8 cellular contexts compared by ENCODE assay signal in the genomic region with DNA sequence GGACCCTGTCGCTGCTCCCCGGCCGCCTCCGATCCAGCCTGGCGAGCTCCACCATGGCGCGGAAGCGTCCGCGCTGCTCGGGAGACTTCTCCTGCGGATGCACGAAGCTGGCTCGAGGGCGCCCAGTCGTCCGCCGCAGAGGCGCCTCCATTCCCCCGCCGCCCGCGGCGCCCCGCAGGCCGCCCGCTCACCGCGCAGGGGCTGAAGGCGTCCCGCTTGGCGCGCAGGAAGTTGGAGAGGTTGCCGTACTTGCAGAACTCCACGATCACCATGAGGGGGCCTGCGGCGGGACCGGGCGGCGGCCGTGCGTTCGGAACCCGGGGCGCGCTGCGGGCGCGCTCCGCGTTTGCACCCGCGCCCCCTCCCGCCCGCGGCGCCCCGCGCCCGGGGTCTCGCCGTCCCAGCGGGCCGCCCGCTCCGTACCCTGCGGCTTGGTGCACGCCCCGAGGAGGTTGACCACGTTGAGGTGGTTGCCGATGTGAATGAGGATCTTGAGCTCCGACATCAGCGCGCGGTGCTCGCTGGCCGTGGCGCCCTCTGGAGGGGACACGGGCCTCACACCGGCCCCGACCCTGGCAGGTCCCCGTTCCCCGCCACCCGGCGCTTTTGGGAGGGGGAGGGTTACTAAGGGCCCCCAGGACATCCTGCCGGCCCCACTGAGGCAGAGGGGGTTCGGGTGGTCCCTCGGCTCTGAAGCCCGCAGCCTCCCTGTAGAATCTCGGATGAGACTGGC. TPM values are rescaled to one million over a fixed set of nuclear protein-coding genes. Genes with fewer than 3 reads are reported as not detected.
DNase-seq lines count a peak whose midpoint lies in the region; ATAC-seq and TF ChIP-seq lines count a peak whose summit lies in the region.

No MANE protein-coding gene starts in this region.

- H3K4me1 Mint-ChIP-seq in activated T-cell treated with anti-CD3 and anti-CD28 coated beads, Interleukin-2, amount 50 U/mL, for 72 hours (ENCODE audit: low read depth), result peaks cover 5% of the 10 kb centered on the region

- no peak for TF ChIP-seq POLR2A in tibial nerve (IDR thresholded peaks at IDR 0.05)

- no peaks in the 10 kb centered on the region for H3K27me3 Mint-ChIP-seq in activated T-cell treated with anti-CD3 and anti-CD28 coated beads, Interleukin-2, amount 50 U/mL, for 72 hours (ENCODE audit: low read depth)

- no peaks in the 10 kb centered on the region for H3K4me1 ChIP-seq in BE2C
- H3K4me1 ChIP-seq in tibial nerve, result peaks cover 0 to 10% (median 0%) of the 10 kb centered on the region in 4 donors

- no peaks in the 10 kb centered on the region for H3K9me3 Mint-ChIP-seq in activated T-cell treated with anti-CD3 and anti-CD28 coated beads, Interleukin-2, amount 50 U/mL, for 72 hours

- WGBS in tibial nerve, 2 donors, result 23 to 28% methylated on average over 8 to 35 of the region's 90 CpGs

- H3K27ac Mint-ChIP-seq in activated T-cell treated with anti-CD3 and anti-CD28 coated beads, Interleukin-2, amount 50 U/mL, for 72 hours, result no peak overlapping the region

- no peaks in the 10 kb centered on the region for H3K9me3 ChIP-seq in BE2C
- no peaks in the 10 kb centered on the region for H3K9me3 ChIP-seq in iPS-18c (ENCODE audit: control insufficient read depth, insufficient read depth, low read length)
- no peaks in the 10 kb centered on the region for H3K9me3 ChIP-seq in tibial nerve

- H3K27me3 ChIP-seq in BE2C, result peaks cover 5% of the 10 kb centered on the region
- peaks cover 0 to 7% of the 10 kb centered on the region in 2 donors for H3K27me3 ChIP-seq in tibial nerve

- H3K27ac ChIP-seq in tibial nerve, result no peak overlapping the region

- no peaks in the 10 kb centered on the region for H3K36me3 Mint-ChIP-seq in activated T-cell treated with anti-CD3 and anti-CD28 coated beads, Interleukin-2, amount 50 U/mL, for 72 hours (ENCODE audit: insufficient read depth in 2 of 2)

- peak; percentile 78 to 82 for ATAC-seq in activated T-cell treated with anti-CD3 and anti-CD28 coated beads, Interleukin-2, amount 50 U/mL, for 72 hours (replicated peaks in 1 of 2)
- no peak for ATAC-seq in HG02588 (IDR thresholded peaks at IDR 0.05; ENCODE audit: unreplicated experiment)

- no peak for TF ChIP-seq EP300 in tibial nerve (IDR thresholded peaks at IDR 0.05)

- TF ChIP-seq CTCF in BE2C (IDR thresholded peaks at IDR 0.05; ENCODE audit: low read depth, low read length) (peak; percentile 53), LNCAP (IDR thresholded peaks at IDR 0.05) (peak; percentile 76), tibial nerve (IDR thresholded peaks at IDR 0.05) (no peak)

- H3K36me3 ChIP-seq in BE2C, result no peaks in the 10 kb centered on the region
- H3K36me3 ChIP-seq in tibial nerve, result no peaks in the 10 kb centered on the region

- H3K4me3 Mint-ChIP-seq in activated T-cell treated with anti-CD3 and anti-CD28 coated beads, Interleukin-2, amount 50 U/mL, for 72 hours, result peak overlapping the region in 1 of 2 donors; percentile 52

- DNase-seq in BE2C, result peak; percentile 75
- peak; percentile 37 to 57 for DNase-seq in activated T-cell treated with anti-CD3 and anti-CD28 coated beads, Interleukin-2, amount 50 U/mL, for 72 hours
- peak; percentile 4 for DNase-seq in stimulated activated CD8-positive, alpha-beta memory T cell treated with anti-CD3 and anti-CD28 coated beads, Interleukin-4, amount 100 ng/mL, for 24 hours (ENCODE audit: low read depth)
- no peak for DNase-seq in ureter (ENCODE audit: low spot score)
- DNase-seq in tibial nerve (ENCODE audit: low spot score in 2 of 2), result no peak

- H3K4me3 ChIP-seq in BE2C (ENCODE audit: low read depth, low read length), result peak overlapping the region; percentile 57
- H3K4me3 ChIP-seq in iPS-18c (ENCODE audit: insufficient read depth, low read depth, low read length), result peak overlapping the region; percentile 68
- H3K4me3 ChIP-seq in tibial nerve, result peak overlapping the region in 1 of 4 donors; percentile 23

RNA-seq across cellular contexts. Expression of a gene that starts 27.7 kb away (rescaled TPM):
- not detected for polyA plus RNA-seq in BE2C (2012; ENCODE audit: insufficient read depth, insufficient read length, low read depth)
- total RNA-seq in activated T-cell treated with anti-CD3 and anti-CD28 coated beads, Interleukin-2, amount 50 U/mL, for 72 hours, result not detected
- 1.4 TPM for total RNA-seq in ureter
- not detected for total RNA-seq in tibial nerve

RNA-seq across cellular contexts. Expression of a gene that starts 30.4 kb away (rescaled TPM):
- 4.0 TPM for polyA plus RNA-seq in BE2C (2012; ENCODE audit: insufficient read depth, insufficient read length, low read depth)
- total RNA-seq in activated T-cell treated with anti-CD3 and anti-CD28 coated beads, Interleukin-2, amount 50 U/mL, for 72 hours, result 1 to 10 TPM in 1 of 2 donors, under 1 TPM in 1; 0.79 to 1.7 TPM
- total RNA-seq in ureter (12.1 TPM), tibial nerve (10 to 100 TPM in 2 of 4 donors, 1 to 10 TPM in 2; 4.6 to 34.2 (median 14.9) TPM)

Comparison
In these comparisons a context has a peak if more than half of its experiments do, and no peak if none do; other contexts are left out.
1. DNase-seq: peak in BE2C (single experiment), activated T-cell treated with anti-CD3 and anti-CD28 coated beads, Interleukin-2, amount 50 U/mL, for 72 hours (2 of 2) and stimulated activated CD8-positive, alpha-beta memory T cell treated with anti-CD3 and anti-CD28 coated beads, Interleukin-4, amount 100 ng/mL, for 24 hours (single experiment); none in ureter (single experiment) and tibial nerve (0 of 2).
2. CTCF ChIP-seq: peak in BE2C (single experiment) and LNCAP (single experiment); none in tibial nerve (0 of 5).